9 cellular contexts compared by ENCODE assay signal in the genomic region with DNA sequence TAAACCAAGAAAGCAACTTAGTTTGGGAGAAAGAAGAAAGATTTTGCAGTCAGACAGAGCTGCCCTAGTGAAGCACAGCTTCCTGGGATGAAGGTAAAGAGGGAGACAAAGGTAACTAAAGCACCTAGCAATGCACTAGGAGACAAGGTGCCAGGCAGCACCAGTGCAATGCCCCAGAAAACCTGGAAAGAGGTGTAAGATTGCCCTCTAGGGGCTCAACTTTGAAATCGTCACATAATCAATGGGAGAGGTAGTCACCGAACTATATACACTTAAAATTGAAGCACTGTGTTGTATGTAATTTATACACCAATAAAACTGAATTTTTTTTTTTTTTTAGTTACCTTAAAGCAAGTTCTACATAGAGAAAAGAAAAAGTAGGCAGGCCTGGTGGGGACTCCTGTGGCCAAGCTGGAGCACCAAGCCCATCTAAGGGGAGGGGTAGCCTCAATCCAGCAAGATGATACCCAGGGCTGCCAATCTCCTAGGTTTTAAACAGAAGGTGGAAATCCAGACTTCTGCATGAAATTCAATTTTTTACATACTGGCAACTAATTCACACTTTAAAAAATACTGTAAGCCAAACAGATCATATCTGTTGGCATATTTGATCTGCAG. TPM values are rescaled to one million over a fixed set of nuclear protein-coding genes. Genes with fewer than 3 reads are reported as not detected.
A peak's percentile ranks its signal among the peaks of the same experiment; 100 is the strongest.
DNase-seq lines count a peak whose midpoint lies in the region; ATAC-seq, FAIRE-seq and TF ChIP-seq lines count a peak whose summit lies in the region.
"Had no signal": no experiment of that assay in that cellular context is flagged by ENCODE, and none has a peak within 500 bp of the region (broad histone marks: within the 10 kb centered on the region; RNA-seq: fewer than 3 reads in every experiment).

No MANE protein-coding gene starts in this region.

- in situ Hi-C loops in Panc1 (cut with HindIII; ENCODE audit: low pct_unique_long_range_greater_than_20kb, low sequenced_read_pairs): no loop called here

- peak; percentile 66 for TF ChIP-seq CTCF in Panc1 (IDR thresholded peaks at IDR 0.05)

- peaks cover 65% of the 10 kb centered on the region for H3K36me3 Mint-ChIP-seq in activated T-helper 1 cell treated with anti-CD3 and anti-CD28 coated beads, Interleukin-12 subunit alpha, Interleukin-12 subunit beta, Interleukin-2, Interleukin-4 antibody, amounts not matched to agents 30 ng/mL and 10 ng/mL and 1 ng/mL, durations not matched to agents 14 hours and 24 hours and 36 hours (ENCODE audit: low read depth)
- peaks cover 99% of the 10 kb centered on the region for H3K36me3 Mint-ChIP-seq in stimulated activated effector memory CD8-positive, alpha-beta T cell treated with anti-CD3 and anti-CD28 coated beads, Interleukin-12 subunit alpha, Interleukin-12 subunit beta, amount 100 ng/mL, for 72 hours

- intact Hi-C loops in Panc1 (cut with micrococcal nuclease; ENCODE audit: unreplicated experiment): no loop called here
- intact Hi-C loops in activated T-helper 1 cell treated with anti-CD3 and anti-CD28 coated beads, Interleukin-12 subunit alpha, Interleukin-12 subunit beta, Interleukin-2, Interleukin-4 antibody, amounts not matched to agents 30 ng/mL and 10 ng/mL and 1 ng/mL, durations not matched to agents 14 hours and 24 hours and 36 hours (cut with micrococcal nuclease): loop anchor here (10.0 kb wide), 1 partner anchor 567 kb away; no protein-coding TSS in a partner anchor

- H3K4me1 ChIP-seq in Panc1 (ENCODE audit: control insufficient read depth, insufficient read depth, low read length) (no peaks in the 10 kb centered on the region), skeletal muscle tissue (ENCODE audit: control insufficient read depth in 3 of 3, insufficient read depth in 3 of 3, low read length in 3 of 3) (peaks cover 13 to 22% (median 13%) of the 10 kb centered on the region in 3 donors)

- no peaks in the 10 kb centered on the region for H3K4me1 Mint-ChIP-seq in activated T-helper 1 cell treated with anti-CD3 and anti-CD28 coated beads, Interleukin-12 subunit alpha, Interleukin-12 subunit beta, Interleukin-2, Interleukin-4 antibody, amounts not matched to agents 30 ng/mL and 10 ng/mL and 1 ng/mL, durations not matched to agents 14 hours and 24 hours and 36 hours (ENCODE audit: low read depth)
- H3K4me1 Mint-ChIP-seq in stimulated activated effector memory CD8-positive, alpha-beta T cell treated with anti-CD3 and anti-CD28 coated beads, Interleukin-12 subunit alpha, Interleukin-12 subunit beta, amount 100 ng/mL, for 72 hours: no peaks in the 10 kb centered on the region

- POLR2A ChIA-PET in Panc1 (lab: Charles Lee): interaction anchor here (0.8 kb wide), 1 partner anchor 439 kb away, joined by 5 read pairs; no protein-coding TSS in a partner anchor

- H3K9me3 ChIP-seq in Panc1 (ENCODE audit: control insufficient read depth, insufficient read depth, low read depth, low read length): no peaks in the 10 kb centered on the region
- H3K9me3 ChIP-seq in skeletal muscle tissue (ENCODE audit: control insufficient read depth in 3 of 3, low read length in 3 of 3): no peaks in the 10 kb centered on the region

- H3K36me3 ChIP-seq in Panc1 (ENCODE audit: control insufficient read depth, insufficient read depth, low read length) (peaks cover 7% of the 10 kb centered on the region), skeletal muscle tissue (ENCODE audit: control insufficient read depth in 3 of 3, insufficient read depth in 3 of 3, low read length in 3 of 3) (peaks cover 30 to 53% (median 45%) of the 10 kb centered on the region in 3 donors)

- no peak overlapping the region for H3K4me3 Mint-ChIP-seq in activated T-helper 1 cell treated with anti-CD3 and anti-CD28 coated beads, Interleukin-12 subunit alpha, Interleukin-12 subunit beta, Interleukin-2, Interleukin-4 antibody, amounts not matched to agents 30 ng/mL and 10 ng/mL and 1 ng/mL, durations not matched to agents 14 hours and 24 hours and 36 hours
- H3K4me3 Mint-ChIP-seq in stimulated activated effector memory CD8-positive, alpha-beta T cell treated with anti-CD3 and anti-CD28 coated beads, Interleukin-12 subunit alpha, Interleukin-12 subunit beta, amount 100 ng/mL, for 72 hours: no peak overlapping the region

- H3K27me3 Mint-ChIP-seq in activated T-helper 1 cell treated with anti-CD3 and anti-CD28 coated beads, Interleukin-12 subunit alpha, Interleukin-12 subunit beta, Interleukin-2, Interleukin-4 antibody, amounts not matched to agents 30 ng/mL and 10 ng/mL and 1 ng/mL, durations not matched to agents 14 hours and 24 hours and 36 hours (ENCODE audit: insufficient read depth): no peaks in the 10 kb centered on the region

- no peak overlapping the region for H3K4me3 ChIP-seq in Panc1 (ENCODE audit: low read depth in 2 of 2, low read length in 2 of 2)
- no peak overlapping the region for H3K4me3 ChIP-seq in skeletal muscle tissue (ENCODE audit: low read length in 3 of 3)

- peak; percentile 83 for ATAC-seq in Panc1
- ATAC-seq in stimulated activated effector memory CD8-positive, alpha-beta T cell treated with anti-CD3 and anti-CD28 coated beads, Interleukin-12 subunit alpha, Interleukin-12 subunit beta, amount 100 ng/mL, for 72 hours: no peak

- H3K27ac ChIP-seq in Panc1 (ENCODE audit: low read length) (no peak overlapping the region), skeletal muscle tissue (ENCODE audit: low read depth, low read length) (peak overlapping the region; percentile 77)

- CTCF ChIA-PET in Panc1 (lab: Charles Lee): no interaction called here

- H3K9me3 Mint-ChIP-seq in activated T-helper 1 cell treated with anti-CD3 and anti-CD28 coated beads, Interleukin-12 subunit alpha, Interleukin-12 subunit beta, Interleukin-2, Interleukin-4 antibody, amounts not matched to agents 30 ng/mL and 10 ng/mL and 1 ng/mL, durations not matched to agents 14 hours and 24 hours and 36 hours: no peaks in the 10 kb centered on the region
- no peaks in the 10 kb centered on the region for H3K9me3 Mint-ChIP-seq in stimulated activated effector memory CD8-positive, alpha-beta T cell treated with anti-CD3 and anti-CD28 coated beads, Interleukin-12 subunit alpha, Interleukin-12 subunit beta, amount 100 ng/mL, for 72 hours

- BruUV-seq in Panc1 (replicated peaks; lab: Mats Ljungman, UMichigan): no TSS peak

- no peak overlapping the region for H3K9ac ChIP-seq in skeletal muscle tissue (ENCODE audit: low read depth in 1 of 3, low read length in 3 of 3)

- no peak overlapping the region for H3K27ac Mint-ChIP-seq in activated T-helper 1 cell treated with anti-CD3 and anti-CD28 coated beads, Interleukin-12 subunit alpha, Interleukin-12 subunit beta, Interleukin-2, Interleukin-4 antibody, amounts not matched to agents 30 ng/mL and 10 ng/mL and 1 ng/mL, durations not matched to agents 14 hours and 24 hours and 36 hours
- no peak overlapping the region for H3K27ac Mint-ChIP-seq in stimulated activated effector memory CD8-positive, alpha-beta T cell treated with anti-CD3 and anti-CD28 coated beads, Interleukin-12 subunit alpha, Interleukin-12 subunit beta, amount 100 ng/mL, for 72 hours

- no peak for FAIRE-seq in HTR-8/SVneo (lab: Jason Lieb, UNC)
- FAIRE-seq: islet of Langerhans had no signal

- DNase-seq in DMS53 (lab: John Stamatoyannopoulos, UW) (peak; percentile 67), HTR-8/SVneo (ENCODE audit: insufficient read length, low spot score) (peak; percentile 10), Panc1 (ENCODE audit: low read depth, low spot score) (no peak), fibroblast of peridontal ligament (ENCODE audit: extremely low read depth) (peak; percentile 44)
- no peak for DNase-seq in activated T-helper 1 cell treated with anti-CD3 and anti-CD28 coated beads, Interleukin-12 subunit alpha, Interleukin-12 subunit beta, Interleukin-2, Interleukin-4 antibody, amounts not matched to agents 30 ng/mL and 10 ng/mL and 1 ng/mL, durations not matched to agents 14 hours and 24 hours and 36 hours (ENCODE audit: low spot score)
- no peak for DNase-seq in activated effector memory CD4-positive, alpha-beta T cell treated with anti-CD3 and anti-CD28 coated beads, Interleukin-2, amount 50 U/mL, for 16 hours
- DNase-seq in stimulated activated effector memory CD8-positive, alpha-beta T cell treated with anti-CD3 and anti-CD28 coated beads, Interleukin-12 subunit alpha, Interleukin-12 subunit beta, amount 100 ng/mL, for 72 hours (ENCODE audit: low spot score in 2 of 2): no peak

- H3K27me3 ChIP-seq in Panc1 (ENCODE audit: control insufficient read depth, insufficient read depth, low read length) (no peaks in the 10 kb centered on the region), skeletal muscle tissue (ENCODE audit: control insufficient read depth in 3 of 3, insufficient read depth in 3 of 3, low read length in 3 of 3) (no peaks in the 10 kb centered on the region)

RNA-seq across cellular contexts. Expression of a gene that starts 48.2 kb away (rescaled TPM):
- 47.7 TPM for total RNA-seq in Panc1 (2021; ENCODE audit: unreplicated experiment)
- 20.5 TPM for polyA plus RNA-seq in Panc1 (2012; ENCODE audit: insufficient read length)
- total RNA-seq in skeletal muscle tissue: 38.1 TPM
- total RNA-seq in activated T-helper 1 cell treated with anti-CD3 and anti-CD28 coated beads, Interleukin-12 subunit alpha, Interleukin-12 subunit beta, Interleukin-2, Interleukin-4 antibody, amounts not matched to agents 30 ng/mL and 10 ng/mL and 1 ng/mL, durations not matched to agents 14 hours and 24 hours and 36 hours: 60.3 and 66.7 TPM in 2 replicates

Comparison
In these comparisons a context has a peak if more than half of its experiments do, and no peak if none do; other contexts are left out.
1. DNase-seq: peak in DMS53 (single experiment), HTR-8/SVneo (single experiment) and fibroblast of peridontal ligament (single experiment); none in Panc1 (single experiment), activated T-helper 1 cell treated with anti-CD3 and anti-CD28 coated beads, Interleukin-12 subunit alpha, Interleukin-12 subunit beta, Interleukin-2, Interleukin-4 antibody, amounts not matched to agents 30 ng/mL and 10 ng/mL and 1 ng/mL, durations not matched to agents 14 hours and 24 hours and 36 hours (single experiment), activated effector memory CD4-positive, alpha-beta T cell treated with anti-CD3 and anti-CD28 coated beads, Interleukin-2, amount 50 U/mL, for 16 hours (single experiment) and stimulated activated effector memory CD8-positive, alpha-beta T cell treated with anti-CD3 and anti-CD28 coated beads, Interleukin-12 subunit alpha, Interleukin-12 subunit beta, amount 100 ng/mL, for 72 hours (0 of 2).